ENCODE assay signal across 8 cellular contexts in the genomic region with DNA sequence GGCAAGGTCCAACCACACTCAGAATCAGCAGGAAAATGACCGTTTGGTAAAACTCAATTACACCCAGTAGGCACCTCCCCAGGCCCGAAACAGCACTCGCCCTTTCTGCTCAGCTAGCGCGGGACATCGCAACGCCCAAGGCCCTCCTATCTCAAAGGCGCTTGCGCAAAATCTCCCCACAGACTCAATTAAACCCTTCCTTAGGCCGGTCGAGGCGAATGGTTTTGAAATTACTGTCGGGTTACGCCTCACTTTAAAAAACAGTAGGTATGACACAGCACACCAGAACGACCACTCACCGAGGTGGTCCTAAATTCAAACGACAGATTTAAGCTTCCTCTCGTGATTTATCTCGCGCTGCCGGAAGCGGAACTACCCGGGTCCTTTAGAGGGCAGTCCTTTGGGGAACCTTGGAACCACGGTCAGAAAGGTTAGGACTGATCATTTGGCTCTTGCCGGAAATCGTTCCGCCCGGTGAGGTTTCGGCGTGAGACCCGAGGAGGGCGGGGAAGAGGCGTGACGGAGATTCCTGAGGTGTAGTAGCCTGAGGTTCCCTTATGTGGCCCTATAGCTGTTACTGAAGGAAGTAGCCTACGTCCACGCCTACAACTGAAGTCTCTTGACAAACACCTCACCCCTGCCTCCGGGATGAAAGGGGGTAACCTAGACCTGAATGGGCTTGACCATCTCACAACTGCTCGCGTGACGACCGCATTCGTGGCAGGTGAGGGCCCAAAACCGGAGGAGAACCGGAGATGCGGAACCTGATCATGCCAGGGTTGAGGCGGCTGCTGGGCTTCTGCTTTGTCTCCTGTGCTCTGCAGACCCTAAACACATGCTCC. TPM values are rescaled to one million over a fixed set of nuclear protein-coding genes. Genes with fewer than 3 reads are reported as not detected.
DNase-seq lines count a peak whose midpoint lies in the region; TF ChIP-seq lines count a peak whose summit lies in the region.

A gene with protein sequence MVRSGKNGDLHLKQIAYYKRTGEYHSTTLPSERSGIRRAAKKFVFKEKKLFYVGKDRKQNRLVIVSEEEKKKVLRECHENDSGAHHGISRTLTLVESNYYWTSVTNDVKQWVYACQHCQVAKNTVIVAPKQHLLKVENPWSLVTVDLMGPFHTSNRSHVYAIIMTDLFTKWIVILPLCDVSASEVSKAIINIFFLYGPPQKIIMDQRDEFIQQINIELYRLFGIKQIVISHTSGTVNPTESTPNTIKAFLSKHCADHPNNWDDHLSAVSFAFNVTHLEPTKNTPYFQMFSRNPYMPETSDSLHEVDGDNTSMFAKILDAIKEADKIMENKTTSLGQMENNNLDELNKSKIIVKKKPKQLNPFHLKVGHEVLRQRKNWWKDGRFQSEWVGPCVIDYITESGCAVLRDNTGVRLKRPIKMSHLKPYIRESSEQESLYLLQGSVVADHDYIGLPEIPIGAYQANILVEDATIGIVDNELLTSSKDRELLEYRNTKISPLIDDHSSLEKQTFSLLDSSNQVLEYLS (minus strand): TSS at position 374 of the 842 bp plus-strand sequence. CDS start 11,431 bp downstream, outside the sequence.
A gene (plus strand): TSS at position 537 of the 842 bp plus-strand sequence. CDS start 9,289 bp downstream, outside the sequence.

- TF ChIP-seq EP300 in neural cell (conservative IDR thresholded peaks at IDR 0.05; ENCODE audit: poor library complexity, severe bottlenecking) (peak; percentile 57), stomach (IDR thresholded peaks at IDR 0.05) (no peak)

- TF ChIP-seq RAD21 in neural cell (conservative IDR thresholded peaks at IDR 0.05): peak; percentile 31

- H3K27me3 ChIP-seq in HAP-1 (ENCODE audit: low read depth): no peaks in the 10 kb centered on the region
- no peaks in the 10 kb centered on the region for H3K27me3 ChIP-seq in MM.1S (replicated peaks; ENCODE audit: insufficient read depth, low read length)
- no peaks in the 10 kb centered on the region for H3K27me3 ChIP-seq in neural cell (ENCODE audit: insufficient read depth, low read depth, low read length)
- no peaks in the 10 kb centered on the region for H3K27me3 ChIP-seq in stomach

- peaks cover 14% of the 10 kb centered on the region for H3F3A ChIP-seq in MM.1S (ENCODE audit: insufficient read depth, low read length)
- H3F3A ChIP-seq in neural cell (ENCODE audit: insufficient read depth, low read length, poor library complexity, severe bottlenecking): no peaks in the 10 kb centered on the region

- intact Hi-C loops in stomach (cut with DNase I; ENCODE audit: low total_unique reads): no loop called here

- H3K9me3 ChIP-seq in HAP-1: no peaks in the 10 kb centered on the region
- no peaks in the 10 kb centered on the region for H3K9me3 ChIP-seq in MM.1S (replicated peaks; ENCODE audit: insufficient read depth, low read length)
- no peaks in the 10 kb centered on the region for H3K9me3 ChIP-seq in neural cell (ENCODE audit: low read length)
- H3K9me3 ChIP-seq in stomach: no peaks in the 10 kb centered on the region

- H3K4me3 ChIP-seq in HAP-1 (peak within 1 kb of the TSS; percentile 69), MM.1S (ENCODE audit: low read length) (peak within 1 kb of the TSS; percentile 73), fibroblast of villous mesenchyme (ENCODE audit: low read depth, low read length) (peak within 1 kb of the TSS; percentile 93), neural cell (ENCODE audit: low read length) (peak within 1 kb of the TSS; percentile 75), stomach (peak within 1 kb of the TSS; percentile 70 to 86 (median 85))

- DNase-seq in G401 (ENCODE audit: low spot score) (peak; percentile 99), HAP-1 (ENCODE audit: low spot score in 2 of 2) (peak; percentile 96), MM.1S (peak; percentile 98), SIG-M5 (lab: John Stamatoyannopoulos, UW) (peak; percentile 95), activated gamma-delta T cell treated with Interleukin-2 at 50 U/mL for 16 hours (peak; percentile 96), fibroblast of villous mesenchyme (ENCODE audit: low read depth) (peak; percentile 99), stomach (peak; percentile 97)

- peaks cover 67% of the 10 kb centered on the region for H3K79me2 ChIP-seq in MM.1S (ENCODE audit: low read length)
- H3K79me2 ChIP-seq in neural cell (replicated peaks; ENCODE audit: insufficient read depth, low read length): peaks cover 52% of the 10 kb centered on the region

- H3K9me2 ChIP-seq in MM.1S (replicated peaks; ENCODE audit: insufficient read depth, low read length) (no peaks in the 10 kb centered on the region), neural cell (ENCODE audit: insufficient read depth, low read length) (no peaks in the 10 kb centered on the region)

- H3K9ac ChIP-seq in MM.1S (ENCODE audit: low read length): peak within 1 kb of the TSS; percentile 94
- peak within 1 kb of the TSS; percentile 91 for H3K9ac ChIP-seq in neural cell (ENCODE audit: low read length)

- H2AFZ ChIP-seq in MM.1S (ENCODE audit: low read length) (peak within 1 kb of the TSS; percentile 91), neural cell (ENCODE audit: low read depth, low read length) (peak within 1 kb of the TSS; percentile 68)

- in situ Hi-C loops in G401 (cut with HindIII; ENCODE audit: low sequenced_read_pairs) (no loop called here), HAP-1 (cut with MboI; ENCODE audit: low sequenced_read_pairs) (no loop called here)

- no peaks in the 10 kb centered on the region for H4K20me1 ChIP-seq in MM.1S (ENCODE audit: insufficient read depth, low read length)
- no peaks in the 10 kb centered on the region for H4K20me1 ChIP-seq in neural cell (ENCODE audit: insufficient read depth)

- peak within 1 kb of the TSS; percentile 83 for H3K4me2 ChIP-seq in MM.1S (ENCODE audit: low read depth, low read length)
- peak within 1 kb of the TSS; percentile 67 for H3K4me2 ChIP-seq in neural cell (ENCODE audit: low read length)

- H3K36me3 ChIP-seq in HAP-1 (replicated peaks) (no peaks in the 10 kb centered on the region), MM.1S (replicated peaks; ENCODE audit: insufficient read depth, low read length) (no peaks in the 10 kb centered on the region), neural cell (ENCODE audit: insufficient read depth, low read length) (peaks cover 5% of the 10 kb centered on the region), stomach (no peaks in the 10 kb centered on the region)

- H3K4me1 ChIP-seq in HAP-1 (peaks cover 2% of the 10 kb centered on the region; the same call in 1 of the 2 replicates), MM.1S (ENCODE audit: low read length) (peaks cover 14% of the 10 kb centered on the region), stomach (peaks cover 0 to 51% (median 33%) of the 10 kb centered on the region in 4 donors)

- WGBS in stomach, 5 donors: 0 to 1% (median 0%) methylated on average over 38 to 46 of the region's 46 CpGs

- peak within 1 kb of the TSS; percentile 98 for H3K27ac ChIP-seq in MM.1S (ENCODE audit: low read length)
- peak within 1 kb of the TSS; percentile 89 for H3K27ac ChIP-seq in neural cell (ENCODE audit: low read length)
- peak within 1 kb of the TSS; percentile 89 to 96 (median 94) for H3K27ac ChIP-seq in stomach

- TF ChIP-seq CTCF in MM.1S (IDR thresholded peaks at IDR 0.05; ENCODE audit: low read length): no peak
- no peak for TF ChIP-seq CTCF in fibroblast of villous mesenchyme (IDR thresholded peaks at IDR 0.05; ENCODE audit: insufficient read depth, low read depth, low read length)
- no peak for TF ChIP-seq CTCF in neural cell (IDR thresholded peaks at IDR 0.05; ENCODE audit: poor library complexity, severe bottlenecking)
- TF ChIP-seq CTCF in stomach (IDR thresholded peaks at IDR 0.05): peak in 2 of 7 experiments; percentile 9 to 23

- TF ChIP-seq POLR2A in stomach (IDR thresholded peaks at IDR 0.05): peak in 1 of 4 donors; percentile 41

TF ChIP-seq in neural cell, 6 proteins besides CTCF, POLR2A, EP300 and RAD21 (continues in another document):
- TF ChIP-seq POLR2AphosphoS5 (IDR thresholded peaks at IDR 0.05) (peak; percentile 87), SMC3 (conservative IDR thresholded peaks at IDR 0.05; ENCODE audit: poor library complexity) (peak; percentile 46), MXI1 (conservative IDR thresholded peaks at IDR 0.05; ENCODE audit: poor library complexity, severe bottlenecking) (peak; percentile 100), TAF1 (IDR thresholded peaks at IDR 0.05; ENCODE audit: low read depth) (peak; percentile 64)
- TF ChIP-seq, protein P1, sequence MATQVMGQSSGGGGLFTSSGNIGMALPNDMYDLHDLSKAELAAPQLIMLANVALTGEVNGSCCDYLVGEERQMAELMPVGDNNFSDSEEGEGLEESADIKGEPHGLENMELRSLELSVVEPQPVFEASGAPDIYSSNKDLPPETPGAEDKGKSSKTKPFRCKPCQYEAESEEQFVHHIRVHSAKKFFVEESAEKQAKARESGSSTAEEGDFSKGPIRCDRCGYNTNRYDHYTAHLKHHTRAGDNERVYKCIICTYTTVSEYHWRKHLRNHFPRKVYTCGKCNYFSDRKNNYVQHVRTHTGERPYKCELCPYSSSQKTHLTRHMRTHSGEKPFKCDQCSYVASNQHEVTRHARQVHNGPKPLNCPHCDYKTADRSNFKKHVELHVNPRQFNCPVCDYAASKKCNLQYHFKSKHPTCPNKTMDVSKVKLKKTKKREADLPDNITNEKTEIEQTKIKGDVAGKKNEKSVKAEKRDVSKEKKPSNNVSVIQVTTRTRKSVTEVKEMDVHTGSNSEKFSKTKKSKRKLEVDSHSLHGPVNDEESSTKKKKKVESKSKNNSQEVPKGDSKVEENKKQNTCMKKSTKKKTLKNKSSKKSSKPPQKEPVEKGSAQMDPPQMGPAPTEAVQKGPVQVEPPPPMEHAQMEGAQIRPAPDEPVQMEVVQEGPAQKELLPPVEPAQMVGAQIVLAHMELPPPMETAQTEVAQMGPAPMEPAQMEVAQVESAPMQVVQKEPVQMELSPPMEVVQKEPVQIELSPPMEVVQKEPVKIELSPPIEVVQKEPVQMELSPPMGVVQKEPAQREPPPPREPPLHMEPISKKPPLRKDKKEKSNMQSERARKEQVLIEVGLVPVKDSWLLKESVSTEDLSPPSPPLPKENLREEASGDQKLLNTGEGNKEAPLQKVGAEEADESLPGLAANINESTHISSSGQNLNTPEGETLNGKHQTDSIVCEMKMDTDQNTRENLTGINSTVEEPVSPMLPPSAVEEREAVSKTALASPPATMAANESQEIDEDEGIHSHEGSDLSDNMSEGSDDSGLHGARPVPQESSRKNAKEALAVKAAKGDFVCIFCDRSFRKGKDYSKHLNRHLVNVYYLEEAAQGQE (IDR thresholded peaks at IDR 0.05; ENCODE audit: borderline replicate concordance): peak; percentile 87

RNA-seq across cellular contexts. Expression of the first gene that starts in this region (rescaled TPM):
- 3.6 and 4.3 TPM in 2 replicates for total RNA-seq in G401 (2014; rRNA removed; shearing (Covaris generic))
- total RNA-seq in fibroblast of villous mesenchyme: 4.2 and 7.8 TPM in 2 replicates
- polyA plus RNA-seq in neural cell: 17.5 and 23.5 TPM in 2 replicates
- 20.2 and 21.9 TPM in 2 replicates for polyA minus RNA-seq in neural cell
- 10 to 100 TPM in 2 of 5 donors, 1 to 10 TPM in 2, not detected in 1; 2.2 to 13.6 (median 9.2) TPM for total RNA-seq in stomach
- polyA plus RNA-seq in stomach: 1 to 10 TPM; 3.1 to 4.1 (median 3.5) TPM

RNA-seq across cellular contexts. Expression of the second gene that starts in this region (rescaled TPM):
- 39.9 and 65.7 TPM in 2 replicates for total RNA-seq in G401 (2014; rRNA removed; shearing (Covaris generic))
- total RNA-seq in fibroblast of villous mesenchyme (75.7 and 104 TPM in 2 replicates), stomach (100 to 1,000 TPM in 1 of 5 donors, 10 to 100 TPM in 4; 25.2 to 101 (median 33.2) TPM)
- polyA plus RNA-seq in neural cell (133 and 153 TPM in 2 replicates), stomach (10 to 100 TPM; 12.1 to 16.2 (median 14.5) TPM)
- 174 and 220 TPM in 2 replicates for polyA minus RNA-seq in neural cell

Comparison
In these comparisons a context has a peak if more than half of its experiments do, and no peak if none do; other contexts are left out.
1. Peak in every context shown above with its lines: DNase-seq, H3K4me3 ChIP-seq and H3K27ac ChIP-seq.